In the genomic region with DNA sequence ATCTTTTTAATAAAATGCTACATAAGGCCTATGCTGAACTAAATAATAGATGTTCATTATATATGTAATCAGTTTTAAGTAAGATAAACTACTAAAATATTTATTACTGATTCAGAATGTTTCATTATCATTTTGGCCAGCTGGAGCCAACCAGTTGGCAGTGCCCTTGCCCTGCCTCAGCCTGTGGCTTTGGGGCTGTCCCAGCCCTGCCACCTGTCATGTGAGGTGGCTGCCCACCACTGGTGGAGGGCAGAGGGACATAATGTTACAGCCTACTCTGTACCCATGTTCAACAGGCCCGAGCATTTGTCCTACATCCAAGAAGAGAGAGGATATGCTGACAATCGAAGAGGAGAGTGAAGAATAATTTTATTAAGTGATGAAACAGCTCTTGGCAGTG, we compare ENCODE assay signal across 5 cellular contexts.
"Had no signal": no experiment of that assay in that cellular context is flagged by ENCODE, and none has a peak within 500 bp of the region (broad histone marks: within the 10 kb centered on the region; RNA-seq: fewer than 3 reads in every experiment).

No MANE protein-coding gene starts in this region.

- DNase-seq: IMR-90, KBM-7, KG1 had no signal

- H3K27ac ChIP-seq: HL-60 had no signal

- H3K4me3 ChIP-seq: K562 had no signal
